In the genomic region with DNA sequence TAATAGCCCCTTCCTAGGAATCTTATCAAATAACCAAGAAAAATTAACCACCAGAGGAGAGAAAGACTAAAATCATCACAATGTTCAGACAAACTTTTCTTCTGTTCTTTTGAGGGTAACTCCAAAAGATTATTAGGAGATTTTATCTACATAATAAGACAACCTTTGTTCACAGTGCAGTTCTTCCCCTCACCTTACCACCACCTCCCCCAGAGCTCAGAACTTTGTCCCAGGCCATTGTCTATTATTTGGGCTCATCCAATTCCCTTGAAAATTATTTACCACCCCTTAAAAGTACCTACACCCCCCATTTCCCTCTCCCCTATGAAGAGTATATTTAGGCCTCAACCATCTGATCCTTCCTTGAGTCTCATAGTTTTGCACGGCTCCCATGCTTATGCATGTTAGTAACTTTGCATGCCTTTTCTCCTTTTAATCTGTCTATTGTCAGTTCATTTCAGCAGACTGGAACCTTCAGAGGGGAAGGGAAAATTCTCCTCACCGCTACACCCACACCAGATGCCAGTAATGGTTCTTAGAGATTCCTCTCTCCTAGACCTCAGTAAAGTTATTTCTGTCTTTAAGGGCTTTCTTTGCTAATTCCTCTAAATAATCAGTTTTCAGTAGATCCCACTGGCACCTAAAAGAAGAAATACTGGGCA, we compare ENCODE assay signal across 16 cellular contexts.
"Had no signal": no experiment of that assay in that cellular context is flagged by ENCODE, and none has a peak within 500 bp of the region (broad histone marks: within the 10 kb centered on the region; RNA-seq: fewer than 3 reads in every experiment).

No MANE protein-coding gene starts in this region.

- H3K27me3 ChIP-seq: breast epithelium, foreskin keratinocyte, uterus had no signal

- H3K36me3 Mint-ChIP-seq: activated naive CD8-positive, alpha-beta T cell treated with anti-CD3 and anti-CD28 coated beads, Interleukin-2, amount 10 ng/mL, durations not matched to agents 7 days and 5 days had no signal

- H3K27ac Mint-ChIP-seq: activated CD4-positive, alpha-beta memory T cell treated with anti-CD3 and anti-CD28 coated beads, Interleukin-2, amount 10 ng/mL, durations not matched to agents 7 days and 5 days; activated CD4-positive, alpha-beta T cell treated with anti-CD3 and anti-CD28 coated beads for 36 hours; activated naive CD8-positive, alpha-beta T cell treated with anti-CD3 and anti-CD28 coated beads, Interleukin-2, amount 10 ng/mL, durations not matched to agents 7 days and 5 days had no signal

- H3K36me3 ChIP-seq: breast epithelium, pancreas, uterus had no signal

- H3K4me3 ChIP-seq: breast epithelium, pancreas, skin epidermis, uterus had no signal

- H3K4me1 Mint-ChIP-seq: activated CD4-positive, alpha-beta memory T cell treated with anti-CD3 and anti-CD28 coated beads, Interleukin-2, amount 10 ng/mL, durations not matched to agents 7 days and 5 days had no signal

- DNase-seq: activated CD4-positive, alpha-beta memory T cell treated with anti-CD3 and anti-CD28 coated beads, Interleukin-2, amount 10 ng/mL, durations not matched to agents 7 days and 5 days; activated CD4-positive, alpha-beta T cell treated with anti-CD3 and anti-CD28 coated beads for 36 hours; activated gamma-delta T cell treated with Interleukin-2 at 50 U/mL for 16 hours; activated naive CD8-positive, alpha-beta T cell treated with anti-CD3 and anti-CD28 coated beads, Interleukin-2, amount 10 ng/mL, durations not matched to agents 7 days and 5 days; activated T-cell treated with anti-CD3 and anti-CD28 coated beads, Interleukin-2, amount 50 U/mL, for 48 hours; anterior cingulate cortex; foreskin keratinocyte; islet precursor cell; mammary epithelial cell; pancreas; retina; T1000 had no signal

- H3K4me3 Mint-ChIP-seq: activated CD4-positive, alpha-beta memory T cell treated with anti-CD3 and anti-CD28 coated beads, Interleukin-2, amount 10 ng/mL, durations not matched to agents 7 days and 5 days; activated CD4-positive, alpha-beta T cell treated with anti-CD3 and anti-CD28 coated beads for 36 hours; activated naive CD8-positive, alpha-beta T cell treated with anti-CD3 and anti-CD28 coated beads, Interleukin-2, amount 10 ng/mL, durations not matched to agents 7 days and 5 days had no signal

- H3K9me3 ChIP-seq: breast epithelium, pancreas, uterus had no signal

- H3K4me1 ChIP-seq: uterus had no signal

- H3K9me3 Mint-ChIP-seq: activated CD4-positive, alpha-beta memory T cell treated with anti-CD3 and anti-CD28 coated beads, Interleukin-2, amount 10 ng/mL, durations not matched to agents 7 days and 5 days; activated naive CD8-positive, alpha-beta T cell treated with anti-CD3 and anti-CD28 coated beads, Interleukin-2, amount 10 ng/mL, durations not matched to agents 7 days and 5 days had no signal

- H3K27ac ChIP-seq: foreskin keratinocyte, pancreas, uterus, VCaP had no signal
